Comparison of ENCODE assay signal across 30 cellular contexts in the genomic region with DNA sequence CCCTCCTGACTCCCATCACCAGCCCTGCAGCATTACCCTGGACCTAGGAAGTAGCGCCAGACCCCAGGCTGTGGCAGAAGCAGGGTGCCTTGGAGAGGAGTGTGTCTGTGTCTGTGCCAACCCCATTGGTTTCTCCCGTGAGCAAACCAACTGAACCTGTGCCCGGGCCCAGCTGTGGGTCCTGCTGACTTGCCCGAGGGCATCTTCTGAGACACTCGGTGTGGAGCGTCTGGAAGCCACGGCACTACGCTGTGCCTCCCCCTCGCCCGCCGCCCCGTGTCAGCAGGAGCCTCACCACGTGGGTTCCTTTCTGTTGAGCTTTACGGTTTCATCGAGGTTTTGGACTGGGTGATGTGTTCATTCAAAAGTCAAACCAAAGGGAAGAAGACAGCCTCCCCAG. TPM values are rescaled to one million over a fixed set of nuclear protein-coding genes. Genes with fewer than 3 reads are reported as not detected.
"Had no signal": no experiment of that assay in that cellular context is flagged by ENCODE, and none has a peak within 500 bp of the region (broad histone marks: within the 10 kb centered on the region; RNA-seq: fewer than 3 reads in every experiment).

No MANE protein-coding gene starts in this region.

- H3K36me3 ChIP-seq: pancreas, prostate gland, thyroid gland, transverse colon had no signal

- H3K27ac ChIP-seq: left lung, lower lobe of right lung, pancreas, prostate gland, sigmoid colon, spleen, stomach, testis, thyroid gland, transverse colon, upper lobe of left lung had no signal

- H3K27me3 ChIP-seq: left lung, pancreas, sigmoid colon, spleen, stomach, testis, thyroid gland, transverse colon, upper lobe of left lung had no signal

- DNase-seq: hypothalamus; immature natural killer cell; kidney; left colon; lower lobe of right lung; mammary epithelial cell; mesenchymal stem cell; nucleus accumbens; retina; sigmoid colon; small intestine; spleen; stimulated activated CD4-positive, alpha-beta T cell treated with anti-CD3 and anti-CD28 coated beads, Interleukin-4, amount 100 ng/mL, for 24 hours; stimulated activated naive CD4-positive, alpha-beta T cell treated with Interleukin-2 at 50 U/mL for 16 hours; stomach; testis; thyroid gland; transverse colon had no signal

- H3K9me3 ChIP-seq: left lung, lower lobe of right lung, pancreas, prostate gland, sigmoid colon, spleen, stomach, testis, thyroid gland, transverse colon, upper lobe of left lung had no signal

- H3K4me3 ChIP-seq: left lung, lower lobe of right lung, pancreas, prostate gland, sigmoid colon, spleen, stomach, testis, thyroid gland, transverse colon, upper lobe of left lung had no signal

- FAIRE-seq: islet of Langerhans, kidney, pancreas, small intestine had no signal

- H3K4me1 ChIP-seq: left lung, pancreas, prostate gland, stomach, testis, thyroid gland had no signal

- ATAC-seq: left colon; left lung; lower lobe of right lung; naive thymus-derived CD8-positive, alpha-beta T cell; right cardiac atrium; stimulated activated memory B cell treated with anti-CD40 and anti-IgM and Interleukin-4, amounts not matched to agents 10 μg/mL and 1 μg/mL and 100 μg/mL, for 72 hours had no signal

RNA-seq across cellular contexts. Expression of a gene that starts 27.8 kb away (rescaled TPM):
- total RNA-seq: left colon; liver; mucosa of gallbladder; naive thymus-derived CD8-positive, alpha-beta T cell; neural crest cell; osteoblast; pancreas; right cardiac atrium; sigmoid colon; stomach; transverse colon had no signal
- polyA plus RNA-seq: naive thymus-derived CD8-positive, alpha-beta T cell had no signal
